ENCODE assay signal across 8 cellular contexts in genomic region chr14:101705733-101706508, GRCh38. TPM values are rescaled to one million over a fixed set of nuclear protein-coding genes. Genes with fewer than 3 reads are reported as not detected.
DNase-seq lines count a peak whose midpoint lies in the region; ATAC-seq, FAIRE-seq and TF ChIP-seq lines count a peak whose summit lies in the region.

No MANE protein-coding gene starts in this region.

- H3K27me3 Mint-ChIP-seq in Caco-2 (ENCODE audit: insufficient read depth, unreplicated experiment) = peaks cover 6% of the 10 kb centered on the region

- BruUV-seq in Caco-2 (replicated peaks; lab: Mats Ljungman, UMichigan) = no TSS peak

- TF ChIP-seq CTCF in Caco-2 (IDR thresholded peaks at IDR 0.05; ENCODE audit: insufficient read depth in 1 of 2, low read depth in 1 of 2, low read length in 1 of 2, severe bottlenecking in 1 of 2, unreplicated experiment in 1 of 2) = no peak
- no peak for TF ChIP-seq CTCF in D721Med (IDR thresholded peaks at IDR 0.05; ENCODE audit: insufficient read depth, missing control alignments)

- H3K9me3 ChIP-seq in Caco-2 = no peaks in the 10 kb centered on the region

- H3K36me3 ChIP-seq in Caco-2 (ENCODE audit: control insufficient read depth, insufficient read depth, low read length) = no peaks in the 10 kb centered on the region

- H3K27ac Mint-ChIP-seq in Caco-2 (ENCODE audit: unreplicated experiment) = no peak overlapping the region
- H3K27ac Mint-ChIP-seq in activated naive CD4-positive, alpha-beta T cell treated with anti-CD3 and anti-CD28 coated beads, Interleukin-2, amount 50 U/mL, for 72 hours = peak overlapping the region in 1 of 2 donors; percentile 82

- POLR2A ChIA-PET in Caco-2 (lab: Charles Lee) = interaction anchor here (0.7 kb wide), 1 partner anchor 1415 kb away, joined by 3 read pairs; no protein-coding TSS in a partner anchor

- no peaks in the 10 kb centered on the region for H3K9me3 Mint-ChIP-seq in Caco-2 (ENCODE audit: unreplicated experiment)
- H3K9me3 Mint-ChIP-seq in activated naive CD4-positive, alpha-beta T cell treated with anti-CD3 and anti-CD28 coated beads, Interleukin-2, amount 50 U/mL, for 72 hours = no peaks in the 10 kb centered on the region

- peak overlapping the region; percentile 62 for H3K4me3 Mint-ChIP-seq in Caco-2 (ENCODE audit: unreplicated experiment)

- H3K4me1 ChIP-seq in Caco-2 = 0 out of 2 replicates have a peak, but pooled peaks cover 4% of the 10 kb centered on the region

- H3K27me3 ChIP-seq in Caco-2 (replicated peaks; ENCODE audit: control insufficient read depth, insufficient read depth, low read length) = no peaks in the 10 kb centered on the region

- peak; percentile 59 to 73 for ATAC-seq in activated naive CD4-positive, alpha-beta T cell treated with anti-CD3 and anti-CD28 coated beads, Interleukin-2, amount 50 U/mL, for 72 hours

- CTCF ChIA-PET in Caco-2 (lab: Charles Lee) = interaction anchor here (0.6 to 0.7 kb wide), 2 partner anchors 63 to 221 kb away, joined by 3 to 4 read pairs; no protein-coding TSS in a partner anchor

- DNase-seq in Caco-2 (peak; percentile 60 to 61), OCI-M2 (lab: John Stamatoyannopoulos, UW; ENCODE audit: unreplicated experiment) (peak; percentile 59), iPS-NIHi11 (ENCODE audit: low spot score) (peak; percentile 46), D721Med (ENCODE audit: insufficient read length, low spot score) (no peak), MV-4-11 (lab: John Stamatoyannopoulos, UW) (no peak), COLO829 (ENCODE audit: low spot score) (no peak)
- peak; percentile 44 to 69 for DNase-seq in activated naive CD4-positive, alpha-beta T cell treated with anti-CD3 and anti-CD28 coated beads, Interleukin-2, amount 50 U/mL, for 72 hours (ENCODE audit: low spot score in 2 of 2)
- peak; percentile 27 to 32 for DNase-seq in stimulated activated CD4-positive, alpha-beta T cell treated with anti-CD3 and anti-CD28 coated beads, Interleukin-15, amount 100 ng/mL, for 48 hours (ENCODE audit: low read depth in 2 of 2)

- peaks cover 6% of the 10 kb centered on the region for H3K36me3 Mint-ChIP-seq in Caco-2 (ENCODE audit: insufficient read depth, unreplicated experiment)
- H3K36me3 Mint-ChIP-seq in activated naive CD4-positive, alpha-beta T cell treated with anti-CD3 and anti-CD28 coated beads, Interleukin-2, amount 50 U/mL, for 72 hours = peaks cover 0 to 6% of the 10 kb centered on the region in 2 donors

- no peak for FAIRE-seq in D721Med (lab: Jason Lieb, UNC)

- H3K4me1 Mint-ChIP-seq in Caco-2 (ENCODE audit: low read depth, unreplicated experiment) = no peaks in the 10 kb centered on the region

- intact Hi-C loops in Caco-2 (cut with micrococcal nuclease; ENCODE audit: unreplicated experiment) = loop anchor here (2.0 to 5.0 kb wide), 3 partner anchors 55 to 256 kb away; partner anchors contain the start of genes DYNC1H1 and PPP2R5C

- H3K4me3 ChIP-seq in Caco-2 (ENCODE audit: low read depth, low read length) = peak overlapping the region; percentile 36

RNA-seq across cellular contexts. Expression of gene PPP2R5C, which starts 55.6 kb away (rescaled TPM):
- total RNA-seq in Caco-2 (2022) = 86.8 and 97.5 TPM in 2 replicates
- total RNA-seq in activated naive CD4-positive, alpha-beta T cell treated with anti-CD3 and anti-CD28 coated beads, Interleukin-2, amount 50 U/mL, for 72 hours = 100 to 1,000 TPM; 282 to 355 TPM

Comparison
In these comparisons a context has a peak if more than half of its experiments do, and no peak if none do; other contexts are left out.
1. DNase-seq: peak in Caco-2 (2 of 2), OCI-M2 (single experiment), activated naive CD4-positive, alpha-beta T cell treated with anti-CD3 and anti-CD28 coated beads, Interleukin-2, amount 50 U/mL, for 72 hours (2 of 2), iPS-NIHi11 (single experiment) and stimulated activated CD4-positive, alpha-beta T cell treated with anti-CD3 and anti-CD28 coated beads, Interleukin-15, amount 100 ng/mL, for 48 hours (2 of 2); none in D721Med (single experiment), MV-4-11 (single experiment) and COLO829 (single experiment).